In genomic region chr11:131685206-131685605, GRCh38 we compare ENCODE assay signal across 31 cellular contexts.
"Had no signal": no experiment of that assay in that cellular context is flagged by ENCODE, and none has a peak within 500 bp of the region (broad histone marks: within the 10 kb centered on the region; RNA-seq: fewer than 3 reads in every experiment).

No MANE protein-coding gene starts in this region.

- H3K36me3 Mint-ChIP-seq: activated naive CD4-positive, alpha-beta T cell treated with anti-CD3 and anti-CD28 coated beads, Interleukin-2, amount 50 U/mL, for 24 hours; activated naive CD8-positive, alpha-beta T cell treated with anti-CD3 and anti-CD28 coated beads, Interleukin-2, amount 10 ng/mL, durations not matched to agents 7 days and 5 days had no signal

- H3K27ac ChIP-seq: ascending aorta, cardiac muscle cell, SJSA1 had no signal

- H3K4me3 ChIP-seq: ascending aorta, cardiac muscle cell, SJSA1 had no signal

- H3K9me3 Mint-ChIP-seq: activated CD4-positive, alpha-beta T cell treated with anti-CD3 and anti-CD28 coated beads, Interleukin-2, amount 10 ng/mL, durations not matched to agents 24 days and 14 days; activated naive CD4-positive, alpha-beta T cell treated with anti-CD3 and anti-CD28 coated beads, Interleukin-2, amount 50 U/mL, for 24 hours; activated naive CD8-positive, alpha-beta T cell treated with anti-CD3 and anti-CD28 coated beads, Interleukin-2, amount 10 ng/mL, durations not matched to agents 7 days and 5 days; activated T-cell treated with anti-CD3 and anti-CD28 coated beads, Interleukin-2, amount 50 U/mL, for 72 hours; activated T-helper 17 cell treated with anti-CD3 and anti-CD28 coated beads, Interleukin-2, amount 50 U/mL, for 72 hours; T-helper 1 cell treated with Interleukin-12 subunit alpha and Interleukin-12 subunit beta and Interleukin-4 antibody, amounts not matched to agents 30 μg/mL and 1 μg/mL, for 36 hours; T-helper 2 cell treated with Interferon-gamma antibody and Interleukin-4, amounts not matched to agents 5 μg/mL and 100 μg/mL, for 36 hours had no signal

- H3K4me1 Mint-ChIP-seq: activated CD4-positive, alpha-beta T cell treated with anti-CD3 and anti-CD28 coated beads, Interleukin-2, amount 10 ng/mL, durations not matched to agents 24 days and 14 days; activated naive CD4-positive, alpha-beta T cell treated with anti-CD3 and anti-CD28 coated beads, Interleukin-2, amount 50 U/mL, for 24 hours; activated naive CD8-positive, alpha-beta T cell treated with anti-CD3 and anti-CD28 coated beads, Interleukin-2, amount 10 ng/mL, durations not matched to agents 7 days and 5 days; activated T-helper 17 cell treated with anti-CD3 and anti-CD28 coated beads, Interleukin-2, amount 50 U/mL, for 72 hours had no signal

- H3K9me3 ChIP-seq: ascending aorta, SJSA1, SK-N-SH had no signal

- H3K9ac ChIP-seq: SK-N-SH had no signal

- H3K4me1 ChIP-seq: SJSA1 had no signal

- ATAC-seq: activated T-cell treated with anti-CD3 and anti-CD28 coated beads, Interleukin-2, amount 50 U/mL, for 72 hours; activated T-helper 17 cell treated with anti-CD3 and anti-CD28 coated beads, Interleukin-2, amount 50 U/mL, for 72 hours; Panc1 had no signal

- H3K36me3 ChIP-seq: ascending aorta, cardiac muscle cell, SJSA1 had no signal

- H3K4me3 Mint-ChIP-seq: activated CD4-positive, alpha-beta T cell treated with anti-CD3 and anti-CD28 coated beads, Interleukin-2, amount 10 ng/mL, durations not matched to agents 24 days and 14 days; activated naive CD4-positive, alpha-beta T cell treated with anti-CD3 and anti-CD28 coated beads, Interleukin-2, amount 50 U/mL, for 24 hours; activated naive CD8-positive, alpha-beta T cell treated with anti-CD3 and anti-CD28 coated beads, Interleukin-2, amount 10 ng/mL, durations not matched to agents 7 days and 5 days; activated T-cell treated with anti-CD3 and anti-CD28 coated beads, Interleukin-2, amount 50 U/mL, for 72 hours; activated T-helper 17 cell treated with anti-CD3 and anti-CD28 coated beads, Interleukin-2, amount 50 U/mL, for 72 hours; T-helper 1 cell treated with Interleukin-12 subunit alpha and Interleukin-12 subunit beta and Interleukin-4 antibody, amounts not matched to agents 30 μg/mL and 1 μg/mL, for 36 hours; T-helper 2 cell treated with Interferon-gamma antibody and Interleukin-4, amounts not matched to agents 5 μg/mL and 100 μg/mL, for 36 hours had no signal

- DNase-seq: activated CD4-positive, alpha-beta T cell treated with anti-CD3 and anti-CD28 coated beads, Interleukin-2, amount 10 ng/mL, durations not matched to agents 24 days and 14 days; activated CD4-positive, alpha-beta T cell treated with anti-CD3 and anti-CD28 coated beads, Interleukin-2, amount 50 U/mL, for 4 hours; activated CD8-positive, alpha-beta memory T cell treated with anti-CD3 and anti-CD28 coated beads, Interleukin-2, amount 50 U/mL, for 4 hours; activated effector memory CD4-positive, alpha-beta T cell treated with anti-CD3 and anti-CD28 coated beads, Interleukin-2, amount 50 U/mL, for 16 hours; activated naive CD4-positive, alpha-beta T cell; activated naive CD8-positive, alpha-beta T cell treated with anti-CD3 and anti-CD28 coated beads, Interleukin-2, amount 10 ng/mL, durations not matched to agents 7 days and 5 days; activated T-cell treated with anti-CD3 and anti-CD28 coated beads for 4 hours; activated T-cell treated with anti-CD3 and anti-CD28 coated beads, Interleukin-2, amount 50 U/mL, for 72 hours; amygdala; Karpas-422; KBM-7; NCI-H1105; NCI-H1436; NCI-H1694; NCI-H1930; NCI-H2081 treated with DMSO at 0.1 percent for 48 hours; NCI-H226; NCI-H446 treated with DMSO at 0.1 percent for 48 hours; NCI-H524; NCI-H69; NCI-H82; SHP77; SK-N-SH had no signal

- H3K27me3 ChIP-seq: ascending aorta, SJSA1 had no signal

- H3K27me3 Mint-ChIP-seq: activated CD4-positive, alpha-beta T cell treated with anti-CD3 and anti-CD28 coated beads, Interleukin-2, amount 10 ng/mL, durations not matched to agents 24 days and 14 days; activated naive CD8-positive, alpha-beta T cell treated with anti-CD3 and anti-CD28 coated beads, Interleukin-2, amount 10 ng/mL, durations not matched to agents 7 days and 5 days had no signal

- H3K27ac Mint-ChIP-seq: activated CD4-positive, alpha-beta T cell treated with anti-CD3 and anti-CD28 coated beads, Interleukin-2, amount 10 ng/mL, durations not matched to agents 24 days and 14 days; activated naive CD4-positive, alpha-beta T cell treated with anti-CD3 and anti-CD28 coated beads, Interleukin-2, amount 50 U/mL, for 24 hours; activated naive CD8-positive, alpha-beta T cell treated with anti-CD3 and anti-CD28 coated beads, Interleukin-2, amount 10 ng/mL, durations not matched to agents 7 days and 5 days; activated T-cell treated with anti-CD3 and anti-CD28 coated beads, Interleukin-2, amount 50 U/mL, for 72 hours; activated T-helper 17 cell treated with anti-CD3 and anti-CD28 coated beads, Interleukin-2, amount 50 U/mL, for 72 hours; T-helper 1 cell treated with Interleukin-12 subunit alpha and Interleukin-12 subunit beta and Interleukin-4 antibody, amounts not matched to agents 30 μg/mL and 1 μg/mL, for 36 hours; T-helper 2 cell treated with Interferon-gamma antibody and Interleukin-4, amounts not matched to agents 5 μg/mL and 100 μg/mL, for 36 hours had no signal
